In the genomic region with DNA sequence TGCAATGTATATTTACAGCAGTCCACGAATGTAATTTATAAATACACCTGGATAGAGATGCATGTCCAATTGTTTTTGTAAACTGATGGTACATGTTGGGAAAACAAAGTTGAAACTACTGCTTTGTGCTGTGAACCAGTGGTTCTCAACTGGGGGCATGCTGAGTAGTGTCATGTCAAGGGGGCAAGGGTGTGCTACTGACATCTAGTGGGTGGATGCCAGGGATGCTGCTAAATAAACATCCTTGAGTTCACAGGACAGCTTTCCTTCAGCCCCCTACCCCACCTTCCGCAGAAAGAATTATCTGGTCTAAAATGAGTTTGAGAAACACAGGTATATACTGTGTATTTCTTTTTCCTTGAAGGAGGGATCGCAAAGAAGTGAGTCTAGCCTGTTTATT, we compare ENCODE assay signal across 8 cellular contexts.
A peak's percentile ranks its signal among the peaks of the same experiment; 100 is the strongest.
DNase-seq lines count a peak whose midpoint lies in the region; ATAC-seq and TF ChIP-seq lines count a peak whose summit lies in the region.

No MANE protein-coding gene starts in this region.

- H3K27me3 ChIP-seq in brain microvascular endothelial cell (replicated peaks) (no peaks in the 10 kb centered on the region), lung (ENCODE audit: control insufficient read depth, insufficient read depth) (no peaks in the 10 kb centered on the region), suprapubic skin (no peaks in the 10 kb centered on the region)

- peak; percentile 71 for TF ChIP-seq CTCF in brain microvascular endothelial cell (IDR thresholded peaks at IDR 0.05; ENCODE audit: low read depth, low read length, missing control alignments)
- TF ChIP-seq CTCF in lung (IDR thresholded peaks at IDR 0.05; ENCODE audit: control extremely low read depth, extremely low read depth): peak; percentile 16
- no peak for TF ChIP-seq CTCF in suprapubic skin (IDR thresholded peaks at IDR 0.05)

- no peaks in the 10 kb centered on the region for H3K9me3 ChIP-seq in lung (ENCODE audit: control insufficient read depth in 2 of 2, insufficient read depth in 1 of 2, low read length in 1 of 2)
- no peaks in the 10 kb centered on the region for H3K9me3 ChIP-seq in suprapubic skin

- H3K36me3 ChIP-seq in brain microvascular endothelial cell (replicated peaks): no peaks in the 10 kb centered on the region
- no peaks in the 10 kb centered on the region for H3K36me3 ChIP-seq in lung (ENCODE audit: control insufficient read depth in 2 of 2, insufficient read depth in 2 of 2, low read length in 2 of 2)
- no peaks in the 10 kb centered on the region for H3K36me3 ChIP-seq in suprapubic skin

- in situ Hi-C loops in brain microvascular endothelial cell (cut with HindIII; ENCODE audit: low pct_ligation_motif_present, low sequenced_read_pairs): no loop called here

- TF ChIP-seq POLR2A in suprapubic skin (IDR thresholded peaks at IDR 0.05): no peak

- DNase-seq in CD1c-positive myeloid dendritic cell (ENCODE audit: extremely low spot score): peak; percentile 13
- DNase-seq in NCI-H1105 treated with DMSO at 0.1 percent for 48 hours (lab: John Stamatoyannopoulos, UW): peak; percentile 4
- DNase-seq in brain microvascular endothelial cell: peak; percentile 10
- no peak for DNase-seq in lung (ENCODE audit: low spot score)
- no peak for DNase-seq in suprapubic skin (ENCODE audit: low spot score in 2 of 2)

- no peak for TF ChIP-seq EP300 in suprapubic skin (IDR thresholded peaks at IDR 0.05)

- ATAC-seq in GM21526 (IDR thresholded peaks at IDR 0.05; ENCODE audit: low FRiP score, unreplicated experiment) (peak; percentile 63), lung (ENCODE audit: insufficient read depth, low FRiP score) (no peak), GM19023 (IDR thresholded peaks at IDR 0.05; ENCODE audit: unreplicated experiment) (no peak), GM21528 (IDR thresholded peaks at IDR 0.05; ENCODE audit: low FRiP score, unreplicated experiment) (no peak)

- peaks cover 1 to 15% of the 10 kb centered on the region in 2 donors for H3K4me1 ChIP-seq in lung (ENCODE audit: control insufficient read depth in 2 of 2, insufficient read depth in 2 of 2, low read length in 2 of 2)
- H3K4me1 ChIP-seq in suprapubic skin: peaks cover 3% of the 10 kb centered on the region

- no peak overlapping the region for H3K27ac ChIP-seq in brain microvascular endothelial cell
- H3K27ac ChIP-seq in lung (ENCODE audit: low read depth in 1 of 2, low read length in 1 of 2): no peak overlapping the region
- H3K27ac ChIP-seq in suprapubic skin: no peak overlapping the region

- 62 to 67% methylated on average over 3 of the region's 3 CpGs for WGBS in lung, 2 donors
- WGBS in suprapubic skin: 75% methylated on average over 3 of the region's 3 CpGs

- no peak overlapping the region for H3K4me3 ChIP-seq in brain microvascular endothelial cell (ENCODE audit: low read depth, low read length)
- no peak overlapping the region for H3K4me3 ChIP-seq in lung
- no peak overlapping the region for H3K4me3 ChIP-seq in suprapubic skin

Comparison
In these comparisons a context has a peak if more than half of its experiments do, and no peak if none do; other contexts are left out.
1. DNase-seq: peak in CD1c-positive myeloid dendritic cell (single experiment), NCI-H1105 treated with DMSO at 0.1 percent for 48 hours (single experiment) and brain microvascular endothelial cell (single experiment); none in lung (single experiment) and suprapubic skin (0 of 2).
2. CTCF ChIP-seq: peak in brain microvascular endothelial cell (single experiment) and lung (single experiment); none in suprapubic skin (0 of 2).